Comparison of ENCODE assay signal across 11 cellular contexts in genomic region chr7:76504351-76505167, GRCh38. TPM values are rescaled to one million over a fixed set of nuclear protein-coding genes. Genes with fewer than 3 reads are reported as not detected.
DNase-seq lines count a peak whose midpoint lies in the region; ATAC-seq and TF ChIP-seq lines count a peak whose summit lies in the region.
"Not testable (repeated sequence)": the region's sequence is repeated elsewhere in the genome, so short reads cannot be mapped to it uniquely, and the experiment has no call there.
"Had no signal": no experiment of that assay in that cellular context is flagged by ENCODE, and none has a peak within 500 bp of the region (broad histone marks: within the 10 kb centered on the region; RNA-seq: fewer than 3 reads in every experiment).

No MANE protein-coding gene starts in this region.

- not testable (repeated sequence) for ATAC-seq in WTC11
- ATAC-seq in left cardiac atrium = peak; percentile 7 to 45
- ATAC-seq in natural killer cell treated with Interleukin-12 subunit alpha and Interleukin-12 subunit beta and Interleukin-15 and Interleukin-18, amount 100 ng/mL, for 72 hours = peak in 1 of 2 donors; percentile 10

- H3K36me3 Mint-ChIP-seq in CD14-positive monocyte (peaks cover 31 to 50% of the 10 kb centered on the region in 2 donors), WTC11 (peaks cover 20% of the 10 kb centered on the region)
- not testable (repeated sequence) for H3K36me3 Mint-ChIP-seq in natural killer cell treated with Interleukin-12 subunit alpha and Interleukin-12 subunit beta and Interleukin-15 and Interleukin-18, amount 100 ng/mL, for 72 hours; progenitor cell of endocrine pancreas (ENCODE audit: insufficient read depth)

- DNase-seq in CD14-positive monocyte (ENCODE audit: low spot score); WTC11 (ENCODE audit: low spot score); left cardiac atrium: not testable (repeated sequence)
- DNase-seq in HEK293T (ENCODE audit: extremely low spot score) (peak; percentile 1), amniotic epithelial cell (ENCODE audit: low read depth) (peak; percentile 19), progenitor cell of endocrine pancreas (ENCODE audit: low spot score, unreplicated experiment) (peak; percentile 3), ureter (ENCODE audit: low spot score) (peak; percentile 32)
- DNase-seq in natural killer cell treated with Interleukin-12 subunit alpha and Interleukin-12 subunit beta and Interleukin-15 and Interleukin-18, amount 100 ng/mL, for 72 hours (ENCODE audit: low spot score) = peak; percentile 44

- POLR2A ChIA-PET in HEK293T (lab: Yijun Ruan, JAX) = interaction anchor here (1.4 kb wide), 1 partner anchor 11 kb away, joined by 3 read pairs; no protein-coding TSS in a partner anchor
- POLR2A ChIA-PET in WTC11 (lab: Charles Lee) = not testable (repeated sequence)

- not testable (repeated sequence) for TF ChIP-seq CTCF in CD14-positive monocyte (IDR thresholded peaks at IDR 0.05); WTC11 (IDR thresholded peaks at IDR 0.05); progenitor cell of endocrine pancreas (IDR thresholded peaks at IDR 0.05; ENCODE audit: unreplicated experiment)

- H3K9me3 Mint-ChIP-seq in CD14-positive monocyte; WTC11; natural killer cell treated with Interleukin-12 subunit alpha and Interleukin-12 subunit beta and Interleukin-15 and Interleukin-18, amount 100 ng/mL, for 72 hours; progenitor cell of endocrine pancreas (ENCODE audit: low read depth): not testable (repeated sequence)

- H3K4me3 Mint-ChIP-seq in CD14-positive monocyte; WTC11; natural killer cell treated with Interleukin-12 subunit alpha and Interleukin-12 subunit beta and Interleukin-15 and Interleukin-18, amount 100 ng/mL, for 72 hours; progenitor cell of endocrine pancreas (ENCODE audit: low read depth): not testable (repeated sequence)

- intact Hi-C loops in CD14-positive monocyte (cut with micrococcal nuclease) = loop anchor here in 1 of 2 donors (10.0 kb wide), 1 partner anchor 330 kb away; no protein-coding TSS in a partner anchor
- intact Hi-C loops in left cardiac atrium (cut with DNase I) = not testable (repeated sequence)

- CTCF ChIA-PET in HEK293T (lab: Yijun Ruan, JAX); WTC11 (lab: Charles Lee): not testable (repeated sequence)

- not testable (repeated sequence) for H3K27me3 Mint-ChIP-seq in CD14-positive monocyte (ENCODE audit: low read depth in 3 of 3); WTC11 (ENCODE audit: low read depth); natural killer cell treated with Interleukin-12 subunit alpha and Interleukin-12 subunit beta and Interleukin-15 and Interleukin-18, amount 100 ng/mL, for 72 hours; progenitor cell of endocrine pancreas

- H3K4me1 Mint-ChIP-seq in CD14-positive monocyte; WTC11; natural killer cell treated with Interleukin-12 subunit alpha and Interleukin-12 subunit beta and Interleukin-15 and Interleukin-18, amount 100 ng/mL, for 72 hours (ENCODE audit: low read depth in 2 of 2); progenitor cell of endocrine pancreas (ENCODE audit: low read depth): not testable (repeated sequence)

- H3K27ac Mint-ChIP-seq in CD14-positive monocyte (peak overlapping the region in 5 of 7 donors; percentile 36 to 80 (median 51)), WTC11 (peak overlapping the region; percentile 68; the same call in 1 of the 2 replicates)
- not testable (repeated sequence) for H3K27ac Mint-ChIP-seq in natural killer cell treated with Interleukin-12 subunit alpha and Interleukin-12 subunit beta and Interleukin-15 and Interleukin-18, amount 100 ng/mL, for 72 hours; progenitor cell of endocrine pancreas

RNA-seq across cellular contexts. Expression of gene UPK3B, which starts 5.8 kb away (rescaled TPM):
- polyA plus RNA-seq in CD14-positive monocyte = not detected
- total RNA-seq in WTC11 (2021) = 1.4 to 3.6 TPM (median 3.2 TPM) in 3 replicates
- total RNA-seq in left cardiac atrium = 10 to 100 TPM in 1 of 2 donors, 1 to 10 TPM in 1; 3.7 to 33.8 TPM
- total RNA-seq in natural killer cell treated with Interleukin-12 subunit alpha and Interleukin-12 subunit beta and Interleukin-15 and Interleukin-18, amount 100 ng/mL, for 72 hours = 1 to 10 TPM; 1.6 to 5.0 TPM
- 1.7 and 4.7 TPM in 2 replicates for total RNA-seq in progenitor cell of endocrine pancreas
- total RNA-seq in ureter = 111 TPM
- polyA plus RNA-seq: BJ had no signal

RNA-seq across cellular contexts. Expression of gene SPDYE16, which starts 38.5 kb away (rescaled TPM):
- polyA plus RNA-seq in CD14-positive monocyte = not detected
- total RNA-seq in WTC11 (2021) (not detected in 3 replicates), left cardiac atrium (under 1 TPM; 0.12 to 0.34 TPM), progenitor cell of endocrine pancreas (0.31 and 0.47 TPM in 2 replicates), ureter (1.3 TPM)
- total RNA-seq in natural killer cell treated with Interleukin-12 subunit alpha and Interleukin-12 subunit beta and Interleukin-15 and Interleukin-18, amount 100 ng/mL, for 72 hours = under 1 TPM; 0.36 to 0.76 TPM
- total RNA-seq: Right ventricle myocardium superior had no signal
- polyA plus RNA-seq: A549, BJ had no signal

RNA-seq across cellular contexts. Expression of gene DTX2, which starts 43.0 kb away (rescaled TPM):
- 10 to 100 TPM; 11.3 to 20.2 TPM for polyA plus RNA-seq in CD14-positive monocyte
- total RNA-seq in WTC11 (2021) = 60.9 to 79.2 TPM (median 62.1 TPM) in 3 replicates
- 10 to 100 TPM in 1 of 2 donors, 1 to 10 TPM in 1; 8.5 to 11.4 TPM for total RNA-seq in left cardiac atrium
- total RNA-seq in natural killer cell treated with Interleukin-12 subunit alpha and Interleukin-12 subunit beta and Interleukin-15 and Interleukin-18, amount 100 ng/mL, for 72 hours = 10 to 100 TPM; 34.3 to 36.5 TPM
- total RNA-seq in progenitor cell of endocrine pancreas = 38.2 and 55.6 TPM in 2 replicates
- 67.8 TPM for total RNA-seq in ureter
